18 cellular contexts compared by ENCODE assay signal in genomic region chr20:23150304-23151007, GRCh38.
DNase-seq lines count a peak whose midpoint lies in the region; ATAC-seq and TF ChIP-seq lines count a peak whose summit lies in the region.
"Had no signal": no experiment of that assay in that cellular context is flagged by ENCODE, and none has a peak within 500 bp of the region (broad histone marks: within the 10 kb centered on the region; RNA-seq: fewer than 3 reads in every experiment).

No MANE protein-coding gene starts in this region.

- H3K36me3 ChIP-seq in PC-3 (ENCODE audit: low read depth, low read length) (no peaks in the 10 kb centered on the region), gastrocnemius medialis (no peaks in the 10 kb centered on the region)
- H3K36me3 ChIP-seq: prostate gland had no signal

- no peak overlapping the region for H3K4me3 ChIP-seq in PC-3 (ENCODE audit: low read length)
- H3K4me3 ChIP-seq in gastrocnemius medialis = no peak overlapping the region
- H3K4me3 ChIP-seq: prostate gland, SK-N-MC had no signal

- H3K4me1 ChIP-seq in PC-3 (ENCODE audit: insufficient read depth, low read length) (peaks cover 55% of the 10 kb centered on the region), gastrocnemius medialis (peaks cover 85 to 88% of the 10 kb centered on the region in 2 donors)
- H3K4me1 ChIP-seq: prostate gland had no signal

- H3K27ac ChIP-seq in PC-3 (ENCODE audit: low read length) = peak overlapping the region; percentile 99
- H3K27ac ChIP-seq in gastrocnemius medialis = peak overlapping the region; percentile 94 to 99 (median 94)
- H3K27ac ChIP-seq: prostate gland, SK-N-MC had no signal

- H3K27ac Mint-ChIP-seq in activated CD4-positive, alpha-beta memory T cell treated with anti-CD3 and anti-CD28 coated beads, Interleukin-2, amount 10 ng/mL, durations not matched to agents 7 days and 5 days = no peak overlapping the region
- H3K27ac Mint-ChIP-seq in activated CD4-positive, alpha-beta memory T cell treated with anti-CD3 and anti-CD28 coated beads for 36 hours = no peak overlapping the region
- H3K27ac Mint-ChIP-seq: activated CD4-positive, alpha-beta T cell treated with anti-CD3 and anti-CD28 coated beads, Interleukin-2, amount 10 ng/mL, durations not matched to agents 7 days and 5 days; CD8-positive, alpha-beta T cell; naive thymus-derived CD8-positive, alpha-beta T cell; stimulated activated naive CD8-positive, alpha-beta T cell treated with anti-CD3 and anti-CD28 coated beads, Interleukin-15, Interleukin-2, amounts not matched to agents 100 ng/mL and 50 ng/mL, for 24 hours had no signal

- peak; percentile 12 for DNase-seq in activated CD4-positive, alpha-beta memory T cell treated with anti-CD3 and anti-CD28 coated beads, Interleukin-2, amount 10 ng/mL, durations not matched to agents 7 days and 5 days
- DNase-seq in activated CD4-positive, alpha-beta memory T cell treated with anti-CD3 and anti-CD28 coated beads for 36 hours = no peak
- DNase-seq in PC-3 = no peak
- DNase-seq in left ventricle myocardium superior = no peak
- DNase-seq in gastrocnemius medialis = peak in 1 of 2 donors; percentile 70
- DNase-seq in C1 segment of cervical spinal cord (lab: John Stamatoyannopoulos, UW) = no peak
- DNase-seq in T-helper 2 cell = no peak
- DNase-seq in NCI-H1930 (lab: John Stamatoyannopoulos, UW) = no peak
- DNase-seq: activated CD4-positive, alpha-beta T cell treated with anti-CD3 and anti-CD28 coated beads, Interleukin-2, amount 10 ng/mL, durations not matched to agents 7 days and 5 days; central memory CD4-positive, alpha-beta T cell; foreskin fibroblast; naive thymus-derived CD8-positive, alpha-beta T cell; NCI-H1694 treated with DMSO at 0.1 percent for 48 hours; OCI-M1 had no signal

- no TSS peak for BruUV-seq in PC-3 (replicated peaks; lab: Mats Ljungman, UMichigan)

- no peak for ATAC-seq in PC-3
- ATAC-seq in left ventricle myocardium superior = peak; percentile 9
- ATAC-seq in gastrocnemius medialis = peak in 1 of 2 donors; percentile 0
- ATAC-seq: CD8-positive, alpha-beta T cell; naive thymus-derived CD8-positive, alpha-beta T cell had no signal

- peaks cover 3% of the 10 kb centered on the region for H3K27me3 Mint-ChIP-seq in activated CD4-positive, alpha-beta memory T cell treated with anti-CD3 and anti-CD28 coated beads, Interleukin-2, amount 10 ng/mL, durations not matched to agents 7 days and 5 days
- H3K27me3 Mint-ChIP-seq in activated CD4-positive, alpha-beta memory T cell treated with anti-CD3 and anti-CD28 coated beads for 36 hours = no peaks in the 10 kb centered on the region
- H3K27me3 Mint-ChIP-seq: activated CD4-positive, alpha-beta T cell treated with anti-CD3 and anti-CD28 coated beads, Interleukin-2, amount 10 ng/mL, durations not matched to agents 7 days and 5 days had no signal

- no peak overlapping the region for H3K4me3 Mint-ChIP-seq in activated CD4-positive, alpha-beta memory T cell treated with anti-CD3 and anti-CD28 coated beads, Interleukin-2, amount 10 ng/mL, durations not matched to agents 7 days and 5 days
- no peak overlapping the region for H3K4me3 Mint-ChIP-seq in activated CD4-positive, alpha-beta memory T cell treated with anti-CD3 and anti-CD28 coated beads for 36 hours
- H3K4me3 Mint-ChIP-seq: activated CD4-positive, alpha-beta T cell treated with anti-CD3 and anti-CD28 coated beads, Interleukin-2, amount 10 ng/mL, durations not matched to agents 7 days and 5 days; CD8-positive, alpha-beta T cell; naive thymus-derived CD8-positive, alpha-beta T cell; stimulated activated naive CD8-positive, alpha-beta T cell treated with anti-CD3 and anti-CD28 coated beads, Interleukin-15, Interleukin-2, amounts not matched to agents 100 ng/mL and 50 ng/mL, for 24 hours had no signal

- in situ Hi-C loops in gastrocnemius medialis (cut with MboI; ENCODE audit: low sequenced_read_pairs in 4 of 4) = loop anchor here (10.0 to 25.0 kb wide), 2 partner anchors 204 to 487 kb away; partner anchors contain the start of genes CST3 (in 4 of the 4) and NXT1 (in 2 of the 4)

- H3K9me3 ChIP-seq in PC-3 (ENCODE audit: low read length) (no peaks in the 10 kb centered on the region), gastrocnemius medialis (no peaks in the 10 kb centered on the region)
- H3K9me3 ChIP-seq: prostate gland had no signal

- CTCF ChIA-PET in activated CD4-positive, alpha-beta memory T cell treated with anti-CD3 and anti-CD28 coated beads, Interleukin-2, amount 10 ng/mL, durations not matched to agents 7 days and 5 days (lab: Charles Lee) = interaction anchor here (1.0 kb wide), 1 partner anchor 8 kb away, joined by 4 read pairs; no protein-coding TSS in a partner anchor
- CTCF ChIA-PET in activated CD4-positive, alpha-beta memory T cell treated with anti-CD3 and anti-CD28 coated beads for 36 hours (lab: Charles Lee) = no interaction called here
- CTCF ChIA-PET in PC-3 (lab: Charles Lee) = no interaction called here

- no peak overlapping the region for H2AFZ ChIP-seq in PC-3 (ENCODE audit: low read length)

- no peaks in the 10 kb centered on the region for H4K20me1 ChIP-seq in PC-3 (ENCODE audit: low read length)

- no peaks in the 10 kb centered on the region for H3K9me2 ChIP-seq in PC-3 (replicated peaks; ENCODE audit: low read length)

- H3K4me2 ChIP-seq in PC-3 (ENCODE audit: low read length) = no peak overlapping the region

- no peak overlapping the region for H3K9ac ChIP-seq in PC-3 (ENCODE audit: low read length)

- H3K4me1 Mint-ChIP-seq in activated CD4-positive, alpha-beta memory T cell treated with anti-CD3 and anti-CD28 coated beads, Interleukin-2, amount 10 ng/mL, durations not matched to agents 7 days and 5 days = peaks cover 50% of the 10 kb centered on the region
- H3K4me1 Mint-ChIP-seq in activated CD4-positive, alpha-beta memory T cell treated with anti-CD3 and anti-CD28 coated beads for 36 hours (ENCODE audit: low read depth) = peaks cover 10% of the 10 kb centered on the region

- H3K27me3 ChIP-seq in PC-3 (ENCODE audit: low read length) = no peaks in the 10 kb centered on the region
- no peaks in the 10 kb centered on the region for H3K27me3 ChIP-seq in gastrocnemius medialis

- POLR2A ChIA-PET in activated CD4-positive, alpha-beta memory T cell treated with anti-CD3 and anti-CD28 coated beads, Interleukin-2, amount 10 ng/mL, durations not matched to agents 7 days and 5 days (lab: Charles Lee) = interaction anchor here (1.0 kb wide), 2 partner anchors 10 to 200 kb away, joined by 3 read pairs; partner anchors contain the start of gene NXT1
- POLR2A ChIA-PET in activated CD4-positive, alpha-beta memory T cell treated with anti-CD3 and anti-CD28 coated beads for 36 hours (lab: Charles Lee) = no interaction called here
- POLR2A ChIA-PET in PC-3 (lab: Charles Lee; ENCODE audit: unreplicated experiment) = no interaction called here

- intact Hi-C loops in activated CD4-positive, alpha-beta memory T cell treated with anti-CD3 and anti-CD28 coated beads for 36 hours (cut with micrococcal nuclease) = no loop called here
- intact Hi-C loops in PC-3 (cut with micrococcal nuclease) = no loop called here
- intact Hi-C loops in left ventricle myocardium superior (cut with micrococcal nuclease) = no loop called here
- intact Hi-C loops in gastrocnemius medialis (cut with DNase I; ENCODE audit: low total_unique reads) = no loop called here

- H3K36me3 Mint-ChIP-seq in activated CD4-positive, alpha-beta memory T cell treated with anti-CD3 and anti-CD28 coated beads, Interleukin-2, amount 10 ng/mL, durations not matched to agents 7 days and 5 days (ENCODE audit: low read depth) = no peaks in the 10 kb centered on the region
- no peaks in the 10 kb centered on the region for H3K36me3 Mint-ChIP-seq in activated CD4-positive, alpha-beta memory T cell treated with anti-CD3 and anti-CD28 coated beads for 36 hours
- H3K36me3 Mint-ChIP-seq: CD8-positive, alpha-beta T cell; naive thymus-derived CD8-positive, alpha-beta T cell had no signal

- no peaks in the 10 kb centered on the region for H3K79me2 ChIP-seq in PC-3 (ENCODE audit: low read length)

- H3K9me3 Mint-ChIP-seq in activated CD4-positive, alpha-beta memory T cell treated with anti-CD3 and anti-CD28 coated beads, Interleukin-2, amount 10 ng/mL, durations not matched to agents 7 days and 5 days = no peaks in the 10 kb centered on the region
- no peaks in the 10 kb centered on the region for H3K9me3 Mint-ChIP-seq in activated CD4-positive, alpha-beta memory T cell treated with anti-CD3 and anti-CD28 coated beads for 36 hours
- H3K9me3 Mint-ChIP-seq: activated CD4-positive, alpha-beta T cell treated with anti-CD3 and anti-CD28 coated beads, Interleukin-2, amount 10 ng/mL, durations not matched to agents 7 days and 5 days; CD8-positive, alpha-beta T cell; naive thymus-derived CD8-positive, alpha-beta T cell; stimulated activated naive CD8-positive, alpha-beta T cell treated with anti-CD3 and anti-CD28 coated beads, Interleukin-15, Interleukin-2, amounts not matched to agents 100 ng/mL and 50 ng/mL, for 24 hours had no signal

- no peak for TF ChIP-seq CTCF in PC-3 (conservative IDR thresholded peaks at IDR 0.05; ENCODE audit: low read depth, low read length)
- TF ChIP-seq CTCF in gastrocnemius medialis (IDR thresholded peaks at IDR 0.05 in 4 of 5, conservative IDR thresholded peaks at IDR 0.05 in 1 of 5) = no peak

- peaks cover 6% of the 10 kb centered on the region for H3F3A ChIP-seq in PC-3 (ENCODE audit: low read length, unreplicated experiment)

- TF ChIP-seq POLR2A in gastrocnemius medialis (IDR thresholded peaks at IDR 0.05) = peak; percentile 20 to 32
